Comparison of ENCODE assay signal across 1 cellular context in the genomic region with DNA sequence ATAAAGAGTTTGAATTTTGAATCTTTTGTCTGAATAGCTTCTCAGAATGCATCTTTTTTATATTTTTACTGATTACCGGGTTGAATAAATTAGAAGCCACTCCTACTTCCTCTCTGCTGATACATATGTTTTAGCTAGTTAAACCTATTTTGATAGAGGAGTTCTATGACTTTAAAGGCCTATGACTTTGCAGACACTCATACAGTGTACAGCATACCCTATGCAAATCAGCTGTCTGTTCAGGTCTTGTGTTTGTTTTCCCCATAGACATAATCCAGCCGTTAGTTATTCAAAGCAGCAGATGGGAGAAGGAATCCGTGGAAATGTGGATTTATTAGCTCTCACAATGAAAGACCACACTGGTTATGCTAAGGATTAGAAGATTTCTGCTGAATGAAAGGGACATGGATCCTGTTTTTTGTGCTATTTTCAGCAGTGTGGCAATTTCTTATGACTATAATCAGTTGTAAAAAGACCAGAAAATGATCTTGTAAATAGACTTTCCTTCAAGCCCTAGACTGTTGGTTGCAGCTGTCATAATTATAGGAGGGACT.
TF ChIP-seq lines count a peak whose summit lies in the region.

No MANE protein-coding gene starts in this region.

TF ChIP-seq in GM12878, 131 proteins besides CTCF, POLR2A, EP300 and RAD21 (continued from another document):
- TF ChIP-seq, protein P1, sequence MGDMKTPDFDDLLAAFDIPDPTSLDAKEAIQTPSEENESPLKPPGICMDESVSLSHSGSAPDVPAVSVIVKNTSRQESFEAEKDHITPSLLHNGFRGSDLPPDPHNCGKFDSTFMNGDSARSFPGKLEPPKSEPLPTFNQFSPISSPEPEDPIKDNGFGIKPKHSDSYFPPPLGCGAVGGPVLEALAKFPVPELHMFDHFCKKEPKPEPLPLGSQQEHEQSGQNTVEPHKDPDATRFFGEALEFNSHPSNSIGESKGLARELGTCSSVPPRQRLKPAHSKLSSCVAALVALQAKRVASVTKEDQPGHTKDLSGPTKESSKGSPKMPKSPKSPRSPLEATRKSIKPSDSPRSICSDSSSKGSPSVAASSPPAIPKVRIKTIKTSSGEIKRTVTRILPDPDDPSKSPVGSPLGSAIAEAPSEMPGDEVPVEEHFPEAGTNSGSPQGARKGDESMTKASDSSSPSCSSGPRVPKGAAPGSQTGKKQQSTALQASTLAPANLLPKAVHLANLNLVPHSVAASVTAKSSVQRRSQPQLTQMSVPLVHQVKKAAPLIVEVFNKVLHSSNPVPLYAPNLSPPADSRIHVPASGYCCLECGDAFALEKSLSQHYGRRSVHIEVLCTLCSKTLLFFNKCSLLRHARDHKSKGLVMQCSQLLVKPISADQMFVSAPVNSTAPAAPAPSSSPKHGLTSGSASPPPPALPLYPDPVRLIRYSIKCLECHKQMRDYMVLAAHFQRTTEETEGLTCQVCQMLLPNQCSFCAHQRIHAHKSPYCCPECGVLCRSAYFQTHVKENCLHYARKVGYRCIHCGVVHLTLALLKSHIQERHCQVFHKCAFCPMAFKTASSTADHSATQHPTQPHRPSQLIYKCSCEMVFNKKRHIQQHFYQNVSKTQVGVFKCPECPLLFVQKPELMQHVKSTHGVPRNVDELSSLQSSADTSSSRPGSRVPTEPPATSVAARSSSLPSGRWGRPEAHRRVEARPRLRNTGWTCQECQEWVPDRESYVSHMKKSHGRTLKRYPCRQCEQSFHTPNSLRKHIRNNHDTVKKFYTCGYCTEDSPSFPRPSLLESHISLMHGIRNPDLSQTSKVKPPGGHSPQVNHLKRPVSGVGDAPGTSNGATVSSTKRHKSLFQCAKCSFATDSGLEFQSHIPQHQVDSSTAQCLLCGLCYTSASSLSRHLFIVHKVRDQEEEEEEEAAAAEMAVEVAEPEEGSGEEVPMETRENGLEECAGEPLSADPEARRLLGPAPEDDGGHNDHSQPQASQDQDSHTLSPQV (IDR thresholded peaks at IDR 0.05), result no peak
- TF ChIP-seq ZNF207 (IDR thresholded peaks at IDR 0.05; ENCODE audit: borderline replicate concordance) (no peak), MLLT1 (IDR thresholded peaks at IDR 0.05) (no peak), BRCA1 (IDR thresholded peaks at IDR 0.05; ENCODE audit: low read depth, low read length) (no peak), ZBTB33 (IDR thresholded peaks at IDR 0.05) (no peak), KAT2A (conservative IDR thresholded peaks at IDR 0.05; ENCODE audit: control insufficient read depth, low read depth, low read length) (no peak), STAT3 (IDR thresholded peaks at IDR 0.05; ENCODE audit: low read depth, low read length) (no peak), CREB1 (IDR thresholded peaks at IDR 0.05; ENCODE audit: low read depth) (no peak), PRDM15 (CRISPR knock-in tag; IDR thresholded peaks at IDR 0.05) (no peak)
- TF ChIP-seq, protein P2, sequence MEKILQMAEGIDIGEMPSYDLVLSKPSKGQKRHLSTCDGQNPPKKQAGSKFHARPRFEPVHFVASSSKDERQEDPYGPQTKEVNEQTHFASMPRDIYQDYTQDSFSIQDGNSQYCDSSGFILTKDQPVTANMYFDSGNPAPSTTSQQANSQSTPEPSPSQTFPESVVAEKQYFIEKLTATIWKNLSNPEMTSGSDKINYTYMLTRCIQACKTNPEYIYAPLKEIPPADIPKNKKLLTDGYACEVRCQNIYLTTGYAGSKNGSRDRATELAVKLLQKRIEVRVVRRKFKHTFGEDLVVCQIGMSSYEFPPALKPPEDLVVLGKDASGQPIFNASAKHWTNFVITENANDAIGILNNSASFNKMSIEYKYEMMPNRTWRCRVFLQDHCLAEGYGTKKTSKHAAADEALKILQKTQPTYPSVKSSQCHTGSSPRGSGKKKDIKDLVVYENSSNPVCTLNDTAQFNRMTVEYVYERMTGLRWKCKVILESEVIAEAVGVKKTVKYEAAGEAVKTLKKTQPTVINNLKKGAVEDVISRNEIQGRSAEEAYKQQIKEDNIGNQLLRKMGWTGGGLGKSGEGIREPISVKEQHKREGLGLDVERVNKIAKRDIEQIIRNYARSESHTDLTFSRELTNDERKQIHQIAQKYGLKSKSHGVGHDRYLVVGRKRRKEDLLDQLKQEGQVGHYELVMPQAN (conservative IDR thresholded peaks at IDR 0.05), result no peak
